Comparison of ENCODE assay signal across 7 cellular contexts in the genomic region with DNA sequence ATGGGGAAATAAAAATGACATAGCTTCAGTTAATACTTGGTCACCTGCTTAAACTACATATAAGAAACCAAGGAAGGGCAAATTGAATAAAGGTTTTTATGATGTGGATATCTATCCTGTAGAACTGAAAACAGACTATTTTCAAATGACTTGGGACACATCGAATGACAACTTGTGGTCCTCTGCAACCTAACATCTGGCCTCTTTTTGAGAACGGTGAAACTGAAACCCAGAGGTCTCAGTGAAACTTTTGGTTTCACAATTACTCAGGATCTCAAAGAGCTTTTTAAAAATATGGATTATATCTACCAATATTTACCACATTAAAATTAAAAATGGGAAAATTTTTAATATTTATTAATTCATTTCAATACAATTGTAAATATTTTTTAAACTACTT.
A peak's percentile ranks its signal among the peaks of the same experiment; 100 is the strongest.
DNase-seq lines count a peak whose midpoint lies in the region; ATAC-seq and TF ChIP-seq lines count a peak whose summit lies in the region.

No MANE protein-coding gene starts in this region.

- H3K27me3 ChIP-seq in OCI-LY1 (ENCODE audit: insufficient read depth, low read length) (no peaks in the 10 kb centered on the region), ascending aorta (no peaks in the 10 kb centered on the region), testis (no peaks in the 10 kb centered on the region)
- H3K27me3 ChIP-seq in naive thymus-derived CD4-positive, alpha-beta T cell (ENCODE audit: control insufficient read depth in 2 of 2, insufficient read depth in 2 of 2, low read length in 2 of 2): no peaks in the 10 kb centered on the region

- H3K4me1 Mint-ChIP-seq in naive thymus-derived CD4-positive, alpha-beta T cell: peaks cover 21 to 60% (median 51%) of the 10 kb centered on the region in 7 donors

- H3K4me1 ChIP-seq in OCI-LY1 (ENCODE audit: insufficient read depth, low read length, severe bottlenecking) (peaks cover 65% of the 10 kb centered on the region), ascending aorta (peaks cover 0 to 19% of the 10 kb centered on the region in 2 donors), testis (no peaks in the 10 kb centered on the region)
- H3K4me1 ChIP-seq in naive thymus-derived CD4-positive, alpha-beta T cell (ENCODE audit: control insufficient read depth in 2 of 2, insufficient read depth in 2 of 2, low read length in 2 of 2): peaks cover 4 to 16% of the 10 kb centered on the region in 2 donors

- H3K36me3 Mint-ChIP-seq in naive thymus-derived CD4-positive, alpha-beta T cell: peaks cover 0 to 12% (median under 1%) of the 10 kb centered on the region in 5 donors

- CTCF ChIA-PET in naive thymus-derived CD4-positive, alpha-beta T cell (lab: Charles Lee): no interaction called here

- H3K4me3 Mint-ChIP-seq in naive thymus-derived CD4-positive, alpha-beta T cell: peak overlapping the region in 8 of 10 donors; percentile 22 to 75 (median 64)

- peaks cover 86% of the 10 kb centered on the region for H3K79me2 ChIP-seq in OCI-LY1 (ENCODE audit: insufficient read depth, low read length)

- H3K4me2 ChIP-seq in OCI-LY1 (ENCODE audit: low read length): peak overlapping the region; percentile 43

- TF ChIP-seq POLR2A in testis (IDR thresholded peaks at IDR 0.05): no peak

- H3K27ac ChIP-seq in OCI-LY1 (ENCODE audit: low read depth, low read length, poor library complexity, severe bottlenecking) (no peak overlapping the region), ascending aorta (no peak overlapping the region), testis (no peak overlapping the region)
- no peak overlapping the region for H3K27ac ChIP-seq in naive thymus-derived CD4-positive, alpha-beta T cell (ENCODE audit: low read depth, low read length)

- POLR2A ChIA-PET in naive thymus-derived CD4-positive, alpha-beta T cell (lab: Charles Lee): no interaction called here

- H3K9me2 ChIP-seq in OCI-LY1 (ENCODE audit: low read depth, low read length): no peaks in the 10 kb centered on the region

- TF ChIP-seq CTCF in OCI-LY1 (IDR thresholded peaks at IDR 0.05; ENCODE audit: low read length) (no peak), ascending aorta (IDR thresholded peaks at IDR 0.05) (no peak), testis (IDR thresholded peaks at IDR 0.05) (no peak)

- 39 to 54% methylated on average over 2 of the region's 2 CpGs for WGBS in testis, 2 donors

- H2AFZ ChIP-seq in OCI-LY1 (ENCODE audit: low read length): no peak overlapping the region

- H3F3A ChIP-seq in OCI-LY1 (ENCODE audit: insufficient read depth, low read length): no peaks in the 10 kb centered on the region

- peak in 1 of 9 donors; percentile 14 for DNase-seq in naive thymus-derived CD4-positive, alpha-beta T cell
- DNase-seq in ascending aorta (ENCODE audit: low spot score in 2 of 2) (no peak), testis (no peak), SHP77 treated with DMSO at 0.1 percent for 48 hours (lab: John Stamatoyannopoulos, UW) (no peak)

- ATAC-seq in GM18907 (IDR thresholded peaks at IDR 0.05; ENCODE audit: unreplicated experiment) (peak; percentile 79), HG02642 (IDR thresholded peaks at IDR 0.05; ENCODE audit: poor library complexity, unreplicated experiment) (peak; percentile 81)
- ATAC-seq in naive thymus-derived CD4-positive, alpha-beta T cell: peak; percentile 60

- intact Hi-C loops in naive thymus-derived CD4-positive, alpha-beta T cell (cut with micrococcal nuclease): loop anchor here in 1 of 2 donors (2.0 to 10.0 kb wide), 6 partner anchors 34 to 287 kb away; partner anchors contain the start of genes PPP2R5E and WDR89
- intact Hi-C loops in ascending aorta (cut with DNase I) (no loop called here), testis (cut with DNase I; ENCODE audit: low total_unique reads) (no loop called here)

- H3K27me3 Mint-ChIP-seq in naive thymus-derived CD4-positive, alpha-beta T cell: no peaks in the 10 kb centered on the region

- peak overlapping the region in 4 of 9 donors; percentile 5 to 80 (median 57) for H3K27ac Mint-ChIP-seq in naive thymus-derived CD4-positive, alpha-beta T cell

- peaks cover 5% of the 10 kb centered on the region; the same call in 1 of the 2 replicates for H3K36me3 ChIP-seq in OCI-LY1 (ENCODE audit: insufficient read depth, low read length)
- no peaks in the 10 kb centered on the region for H3K36me3 ChIP-seq in naive thymus-derived CD4-positive, alpha-beta T cell (ENCODE audit: control insufficient read depth in 2 of 3, insufficient read depth in 3 of 3, low read length in 3 of 3)
- H3K36me3 ChIP-seq in ascending aorta: no peaks in the 10 kb centered on the region
- H3K36me3 ChIP-seq in testis (ENCODE audit: low read depth, missing control alignments): no peaks in the 10 kb centered on the region

- no peak overlapping the region for H3K4me3 ChIP-seq in OCI-LY1 (ENCODE audit: low read depth, low read length, poor library complexity, severe bottlenecking)
- peak overlapping the region; percentile 31 for H3K4me3 ChIP-seq in naive thymus-derived CD4-positive, alpha-beta T cell (ENCODE audit: low read length)
- H3K4me3 ChIP-seq in ascending aorta: no peak overlapping the region
- no peak overlapping the region for H3K4me3 ChIP-seq in testis

- H3K9me3 ChIP-seq in OCI-LY1 (ENCODE audit: low read length) (no peaks in the 10 kb centered on the region), ascending aorta (no peaks in the 10 kb centered on the region), testis (no peaks in the 10 kb centered on the region)
- H3K9me3 ChIP-seq in naive thymus-derived CD4-positive, alpha-beta T cell (ENCODE audit: control insufficient read depth in 2 of 3, low read length in 3 of 3): no peaks in the 10 kb centered on the region

- no peak overlapping the region for H3K9ac ChIP-seq in OCI-LY1 (ENCODE audit: low read length)

- no peaks in the 10 kb centered on the region for H4K20me1 ChIP-seq in OCI-LY1 (ENCODE audit: insufficient read depth, low read length)

- no peaks in the 10 kb centered on the region for H3K9me3 Mint-ChIP-seq in naive thymus-derived CD4-positive, alpha-beta T cell
